Comparison of ENCODE assay signal across 8 cellular contexts in the genomic region with DNA sequence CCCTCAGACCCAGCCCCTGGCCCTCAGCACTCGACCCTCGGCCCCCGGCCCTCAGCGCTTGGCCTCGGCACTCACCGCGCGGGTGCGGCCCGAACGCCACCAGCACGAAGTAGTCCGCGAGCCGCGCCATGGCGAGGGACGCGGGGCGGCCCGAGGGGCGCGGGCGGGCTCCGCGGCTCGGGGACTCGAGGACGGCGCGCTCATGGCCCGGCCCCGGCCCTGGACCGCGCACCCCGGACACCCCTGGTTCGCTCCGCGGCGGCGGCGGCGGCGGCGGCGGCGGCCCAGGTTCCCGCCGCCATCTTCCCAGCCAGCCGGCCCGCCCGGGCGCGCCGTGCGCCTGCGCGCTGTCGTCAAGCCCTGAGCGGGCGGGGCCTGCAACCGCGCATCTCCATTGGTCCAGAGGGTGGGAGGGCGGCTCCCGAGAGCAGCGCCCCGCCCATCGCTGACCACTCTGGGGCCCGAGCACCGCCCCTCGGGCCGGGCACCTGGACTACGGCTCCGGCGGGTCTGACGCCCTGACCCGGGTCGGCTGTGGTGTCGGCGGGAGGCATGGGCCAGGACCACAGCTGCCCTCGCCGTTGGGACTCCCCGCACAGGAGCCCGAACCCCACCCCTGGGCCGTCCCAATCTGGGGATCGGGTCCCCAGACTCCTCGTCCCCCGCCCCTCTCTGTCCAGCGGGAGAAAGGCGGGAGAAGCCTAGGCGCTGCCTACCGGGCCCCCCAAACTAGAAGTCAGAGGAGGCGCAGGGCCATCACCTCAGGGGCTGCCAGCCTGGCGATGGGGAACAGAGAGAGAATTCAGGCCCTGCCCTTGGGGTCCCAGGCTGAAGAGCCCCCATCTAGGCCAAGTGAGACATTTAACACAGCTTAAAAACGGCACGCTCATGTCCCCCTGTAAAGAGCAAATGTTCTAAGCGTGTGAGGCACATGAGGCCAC. TPM values are rescaled to one million over a fixed set of nuclear protein-coding genes. Genes with fewer than 3 reads are reported as not detected.
DNase-seq lines count a peak whose midpoint lies in the region; ATAC-seq, FAIRE-seq and TF ChIP-seq lines count a peak whose summit lies in the region.

A gene with protein sequence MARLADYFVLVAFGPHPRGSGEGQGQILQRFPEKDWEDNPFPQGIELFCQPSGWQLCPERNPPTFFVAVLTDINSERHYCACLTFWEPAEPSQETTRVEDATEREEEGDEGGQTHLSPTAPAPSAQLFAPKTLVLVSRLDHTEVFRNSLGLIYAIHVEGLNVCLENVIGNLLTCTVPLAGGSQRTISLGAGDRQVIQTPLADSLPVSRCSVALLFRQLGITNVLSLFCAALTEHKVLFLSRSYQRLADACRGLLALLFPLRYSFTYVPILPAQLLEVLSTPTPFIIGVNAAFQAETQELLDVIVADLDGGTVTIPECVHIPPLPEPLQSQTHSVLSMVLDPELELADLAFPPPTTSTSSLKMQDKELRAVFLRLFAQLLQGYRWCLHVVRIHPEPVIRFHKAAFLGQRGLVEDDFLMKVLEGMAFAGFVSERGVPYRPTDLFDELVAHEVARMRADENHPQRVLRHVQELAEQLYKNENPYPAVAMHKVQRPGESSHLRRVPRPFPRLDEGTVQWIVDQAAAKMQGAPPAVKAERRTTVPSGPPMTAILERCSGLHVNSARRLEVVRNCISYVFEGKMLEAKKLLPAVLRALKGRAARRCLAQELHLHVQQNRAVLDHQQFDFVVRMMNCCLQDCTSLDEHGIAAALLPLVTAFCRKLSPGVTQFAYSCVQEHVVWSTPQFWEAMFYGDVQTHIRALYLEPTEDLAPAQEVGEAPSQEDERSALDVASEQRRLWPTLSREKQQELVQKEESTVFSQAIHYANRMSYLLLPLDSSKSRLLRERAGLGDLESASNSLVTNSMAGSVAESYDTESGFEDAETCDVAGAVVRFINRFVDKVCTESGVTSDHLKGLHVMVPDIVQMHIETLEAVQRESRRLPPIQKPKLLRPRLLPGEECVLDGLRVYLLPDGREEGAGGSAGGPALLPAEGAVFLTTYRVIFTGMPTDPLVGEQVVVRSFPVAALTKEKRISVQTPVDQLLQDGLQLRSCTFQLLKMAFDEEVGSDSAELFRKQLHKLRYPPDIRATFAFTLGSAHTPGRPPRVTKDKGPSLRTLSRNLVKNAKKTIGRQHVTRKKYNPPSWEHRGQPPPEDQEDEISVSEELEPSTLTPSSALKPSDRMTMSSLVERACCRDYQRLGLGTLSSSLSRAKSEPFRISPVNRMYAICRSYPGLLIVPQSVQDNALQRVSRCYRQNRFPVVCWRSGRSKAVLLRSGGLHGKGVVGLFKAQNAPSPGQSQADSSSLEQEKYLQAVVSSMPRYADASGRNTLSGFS (N-terminal part only) (minus strand): TSS at position 325 of the 941 bp plus-strand sequence. CDS start 195 bp downstream, at position 130.

- no peaks in the 10 kb centered on the region for H3K9me3 ChIP-seq in cardiac muscle cell (ENCODE audit: low read depth)
- no peaks in the 10 kb centered on the region for H3K9me3 ChIP-seq in pancreas
- no peaks in the 10 kb centered on the region for H3K9me3 ChIP-seq in thymus (ENCODE audit: control insufficient read depth)

- TF ChIP-seq POLR2A in NB4 (IDR thresholded peaks at IDR 0.05; ENCODE audit: extremely low read depth, insufficient read length), result peak; percentile 49

- H3K27ac Mint-ChIP-seq in T-cell, result peak within 1 kb of the TSS; percentile 97 to 98

- H3K4me1 Mint-ChIP-seq in T-cell, result peaks cover 46 to 51% (median 49%) of the 10 kb centered on the region in 3 donors

- no peak for TF ChIP-seq CTCF in NB4 (IDR thresholded peaks at IDR 0.05; ENCODE audit: low read depth, low read length)
- TF ChIP-seq CTCF in cardiac muscle cell (IDR thresholded peaks at IDR 0.05; ENCODE audit: low read depth, low read length), result no peak
- TF ChIP-seq CTCF in pancreas (IDR thresholded peaks at IDR 0.05), result no peak

- DNase-seq in GM04503 (ENCODE audit: low read depth) (peak; percentile 38), HEK293T (ENCODE audit: extremely low spot score) (peak; percentile 100), NB4 (ENCODE audit: low read depth) (peak; percentile 88), T-cell (peak; percentile 70 to 87 (median 80)), cardiac muscle cell (ENCODE audit: low read depth in 1 of 2, low spot score in 1 of 2) (peak; percentile 93 to 96), pancreas (peak; percentile 90 to 97 (median 94))

- peaks cover 8% of the 10 kb centered on the region for H3K36me3 Mint-ChIP-seq in T-cell

- H3K4me3 ChIP-seq in NB4 (ENCODE audit: low read depth, low read length), result peak within 1 kb of the TSS; percentile 59
- peak within 1 kb of the TSS; percentile 95 for H3K4me3 ChIP-seq in cardiac muscle cell
- peak within 1 kb of the TSS; percentile 57 to 89 (median 74) for H3K4me3 ChIP-seq in pancreas
- peak within 1 kb of the TSS; percentile 98 for H3K4me3 ChIP-seq in thymus (ENCODE audit: low read length)

- H3K27ac ChIP-seq in adipose tissue (ENCODE audit: low read depth, low read length) (no peak within 1 kb of the TSS), cardiac muscle cell (peak within 1 kb of the TSS; percentile 85), pancreas (peak within 1 kb of the TSS; percentile 48 to 73 (median 58)), thymus (ENCODE audit: low read depth) (peak within 1 kb of the TSS; percentile 58)

- intact Hi-C loops in pancreas (cut with DNase I), result no loop called here

- CTCF ChIA-PET in HEK293T (lab: Yijun Ruan, JAX), result interaction anchor here (0.6 to 1.9 kb wide), 3 partner anchors 51 to 359 kb away, joined by 3 to 6 read pairs (median 4); a partner anchor contains a TSS
- CTCF ChIA-PET in T-cell (lab: Charles Lee), result no interaction called here

- H3K36me3 ChIP-seq in cardiac muscle cell (no peaks in the 10 kb centered on the region), pancreas (no peaks in the 10 kb centered on the region), thymus (ENCODE audit: control insufficient read depth, insufficient read depth) (peaks cover 4% of the 10 kb centered on the region)

- FAIRE-seq in pancreas (lab: Jason Lieb, UNC), result no peak

- H3K4me3 Mint-ChIP-seq in T-cell, result peak within 1 kb of the TSS; percentile 91 to 93 (median 92)

- H3K27me3 ChIP-seq in cardiac muscle cell (peaks cover 14% of the 10 kb centered on the region), pancreas (no peaks in the 10 kb centered on the region), thymus (ENCODE audit: control insufficient read depth, insufficient read depth) (peaks cover 4% of the 10 kb centered on the region)

- H3K27me3 Mint-ChIP-seq in T-cell, result peaks cover 0 to under 1% of the 10 kb centered on the region in 2 donors

- POLR2A ChIA-PET in HEK293T (lab: Yijun Ruan, JAX), result interaction anchor here (1.0 to 1.3 kb wide), 3 partner anchors 9 to 51 kb away, joined by 4 to 5 read pairs (median 5); a partner anchor contains a TSS
- POLR2A ChIA-PET in T-cell (lab: Charles Lee), result no interaction called here

- 1 to 3% (median 2%) methylated on average over 50 to 97 of the region's 97 CpGs for WGBS in adipose tissue, 3 donors
- 1 to 2% methylated on average over 55 to 97 of the region's 97 CpGs for WGBS in pancreas, 2 donors
- WGBS in thymus, result 3% methylated on average over 97 of the region's 97 CpGs

- H3K9me3 Mint-ChIP-seq in T-cell, result no peaks in the 10 kb centered on the region

- ATAC-seq in T-cell (replicated peaks in 1 of 4) (peak; percentile 70 to 74 (median 72)), pancreas (peak; percentile 93 to 96 (median 94))

- H3K4me1 ChIP-seq in cardiac muscle cell (ENCODE audit: low read depth) (no peaks in the 10 kb centered on the region), pancreas (peaks cover 22 to 37% (median 33%) of the 10 kb centered on the region in 3 donors), thymus (ENCODE audit: control insufficient read depth, insufficient read depth, low read length) (peaks cover 40% of the 10 kb centered on the region)

TF ChIP-seq in HEK293T, 16 proteins besides CTCF, POLR2A, EP300 and RAD21:
- TF ChIP-seq ELF4 (IDR thresholded peaks at IDR 0.05) (no peak), ARNT (IDR thresholded peaks at IDR 0.05) (0 out of 2 replicates have a peak, but pooled peaks have one; percentile 11), LEF1 (IDR thresholded peaks at IDR 0.05; ENCODE audit: borderline replicate concordance) (no peak), L3MBTL2 (conservative IDR thresholded peaks at IDR 0.05) (no peak; the same call in 1 of the 2 replicates), NFRKB (IDR thresholded peaks at IDR 0.05) (no peak), FOXA1 (IDR thresholded peaks at IDR 0.05) (no peak), HDGF (IDR thresholded peaks at IDR 0.05; ENCODE audit: borderline replicate concordance) (no peak), BHLHE40 (IDR thresholded peaks at IDR 0.05; ENCODE audit: borderline replicate concordance) (no peak)
TF ChIP-seq in HEK293T: peak in this region for 1.

RNA-seq across cellular contexts. Expression of the gene that starts here (rescaled TPM):
- total RNA-seq in T-cell (100 to 1,000 TPM; 193 to 318 (median 308) TPM), cardiac muscle cell (75.9 and 111 TPM in 2 replicates), pancreas (10 to 100 TPM; 36.8 to 76.2 (median 56.1) TPM)
- polyA plus RNA-seq in adipose tissue (10 to 100 TPM; 36.5 to 41.9 (median 41.8) TPM), cardiac muscle cell (39.1 and 47.4 TPM in 2 replicates), pancreas (10 to 100 TPM; 51.8 to 76.5 TPM), thymus (88.2 TPM)

Comparison
In these comparisons a context has a peak if more than half of its experiments do, and no peak if none do; other contexts are left out.
1. DNase-seq: peak in every context shown above with its lines; median percentile 100 in HEK293T; 94 in cardiac muscle cell; 94 in pancreas; 88 in NB4; 80 in T-cell; 38 in GM04503.